Comparison of ENCODE assay signal across 8 cellular contexts in genomic region chr11:61797263-61797944, GRCh38. TPM values are rescaled to one million over a fixed set of nuclear protein-coding genes. Genes with fewer than 3 reads are reported as not detected.
DNase-seq lines count a peak whose midpoint lies in the region; ATAC-seq and TF ChIP-seq lines count a peak whose summit lies in the region.

No MANE protein-coding gene starts in this region.

- no peak overlapping the region for H3K4me3 Mint-ChIP-seq in T-helper 1 cell treated with Interleukin-12 subunit alpha and Interleukin-12 subunit beta and Interleukin-4 antibody, amounts not matched to agents 30 μg/mL and 1 μg/mL, for 36 hours

- H3K27me3 ChIP-seq in body of pancreas (no peaks in the 10 kb centered on the region), spleen (replicated peaks in 1 of 7) (no peaks in the 10 kb centered on the region)

- TF ChIP-seq CTCF in body of pancreas (IDR thresholded peaks at IDR 0.05) (peak; percentile 63 to 95 (median 87)), spleen (IDR thresholded peaks at IDR 0.05 in 8 of 11, conservative IDR thresholded peaks at IDR 0.05 in 3 of 11) (peak; percentile 77 to 93 (median 85))

- 10 to 15% methylated on average over 3 of the region's 3 CpGs for WGBS in body of pancreas, 2 donors
- 36 to 55% (median 51%) methylated on average over 3 of the region's 3 CpGs for WGBS in spleen, 5 donors

- H3K27ac Mint-ChIP-seq in T-helper 1 cell treated with Interleukin-12 subunit alpha and Interleukin-12 subunit beta and Interleukin-4 antibody, amounts not matched to agents 30 μg/mL and 1 μg/mL, for 36 hours, result peak overlapping the region; percentile 29

- peaks cover 31% of the 10 kb centered on the region for H3K36me3 Mint-ChIP-seq in T-helper 1 cell treated with Interleukin-12 subunit alpha and Interleukin-12 subunit beta and Interleukin-4 antibody, amounts not matched to agents 30 μg/mL and 1 μg/mL, for 36 hours (ENCODE audit: low read depth)

- ATAC-seq in body of pancreas (peak; percentile 43), GM21786 (IDR thresholded peaks at IDR 0.05; ENCODE audit: unreplicated experiment) (no peak), HG03442 (IDR thresholded peaks at IDR 0.05; ENCODE audit: unreplicated experiment) (no peak)

- H3K36me3 ChIP-seq in body of pancreas (replicated peaks in 1 of 2; ENCODE audit: insufficient read depth in 1 of 2, low read depth in 2 of 2) (peaks cover 0 to 5% of the 10 kb centered on the region in 2 donors), spleen (peaks cover 0 to 38% (median 8%) of the 10 kb centered on the region in 6 donors)

- H3K4me3 ChIP-seq in body of pancreas (no peak overlapping the region), spleen (no peak overlapping the region)

- H3K9me3 Mint-ChIP-seq in T-helper 1 cell treated with Interleukin-12 subunit alpha and Interleukin-12 subunit beta and Interleukin-4 antibody, amounts not matched to agents 30 μg/mL and 1 μg/mL, for 36 hours, result no peaks in the 10 kb centered on the region

- no peak overlapping the region for H3K27ac ChIP-seq in body of pancreas
- peak overlapping the region in 1 of 8 donors; percentile 18 for H3K27ac ChIP-seq in spleen

- peak; percentile 71 for DNase-seq in GM04504 (ENCODE audit: low read depth)
- peak; percentile 40 for DNase-seq in NCI-H1436 treated with DMSO at 0.1 percent for 48 hours (lab: John Stamatoyannopoulos, UW)
- peak; percentile 83 to 89 (median 87) for DNase-seq in body of pancreas
- peak; percentile 62 for DNase-seq in iPS-NIHi11 (ENCODE audit: low spot score)
- peak; percentile 76 for DNase-seq in spleen

- H3K9me3 ChIP-seq in body of pancreas, result no peaks in the 10 kb centered on the region
- no peaks in the 10 kb centered on the region for H3K9me3 ChIP-seq in spleen

- H3K27me3 Mint-ChIP-seq in T-helper 1 cell treated with Interleukin-12 subunit alpha and Interleukin-12 subunit beta and Interleukin-4 antibody, amounts not matched to agents 30 μg/mL and 1 μg/mL, for 36 hours (ENCODE audit: low read depth), result no peaks in the 10 kb centered on the region

- intact Hi-C loops in body of pancreas (cut with DNase I), result no loop called here
- intact Hi-C loops in spleen (cut with DNase I; ENCODE audit: low total_unique reads), result loop anchor here (5.0 to 10.0 kb wide), 3 partner anchors 97 to 310 kb away; partner anchors contain the start of gene FADS3

- H3K4me1 ChIP-seq in body of pancreas, result peaks cover 19% of the 10 kb centered on the region
- H3K4me1 ChIP-seq in spleen, result peaks cover 4 to 43% (median 20%) of the 10 kb centered on the region in 6 donors

- TF ChIP-seq POLR2A in body of pancreas (IDR thresholded peaks at IDR 0.05), result no peak
- no peak for TF ChIP-seq POLR2A in spleen (IDR thresholded peaks at IDR 0.05)

- H3K4me1 Mint-ChIP-seq in T-helper 1 cell treated with Interleukin-12 subunit alpha and Interleukin-12 subunit beta and Interleukin-4 antibody, amounts not matched to agents 30 μg/mL and 1 μg/mL, for 36 hours (ENCODE audit: low read depth), result peaks cover 34% of the 10 kb centered on the region

RNA-seq across cellular contexts. Expression of gene FEN1, which starts 4.7 kb away (rescaled TPM):
- total RNA-seq in body of pancreas (1 to 10 TPM; 2.6 to 3.4 TPM), spleen (10 to 100 TPM in 5 of 7 donors, 1 to 10 TPM in 2; 8.9 to 17.2 (median 14.8) TPM)
- 10 to 100 TPM in 2 of 3 donors, 1 to 10 TPM in 1; 7.3 to 16.7 (median 15.9) TPM for polyA plus RNA-seq in spleen

RNA-seq across cellular contexts. Expression of gene TMEM258, which starts 5.0 kb away (rescaled TPM):
- total RNA-seq in body of pancreas (10 to 100 TPM in 1 of 2 donors, 1 to 10 TPM in 1; 8.6 to 29.1 TPM), spleen (10 to 100 TPM; 52.4 to 85.2 (median 62.0) TPM)
- 100 to 1,000 TPM; 122 to 185 (median 125) TPM for polyA plus RNA-seq in spleen

RNA-seq across cellular contexts. Expression of gene FADS1, which starts 19.4 kb away (rescaled TPM):
- 1 to 10 TPM; 4.6 to 7.0 TPM for total RNA-seq in body of pancreas
- 10 to 100 TPM in 6 of 7 donors, 1 to 10 TPM in 1; 8.6 to 25.6 (median 12.9) TPM for total RNA-seq in spleen
- polyA plus RNA-seq in spleen, result 1 to 10 TPM; 2.2 to 6.7 (median 3.3) TPM

RNA-seq across cellular contexts. Expression of gene FADS2, which starts 30.7 kb away (rescaled TPM):
- total RNA-seq in body of pancreas, result 1 to 10 TPM; 2.0 to 4.4 TPM
- 10 to 100 TPM in 5 of 7 donors, 1 to 10 TPM in 2; 2.8 to 20.6 (median 11.1) TPM for total RNA-seq in spleen
- polyA plus RNA-seq in spleen, result 10 to 100 TPM in 2 of 3 donors, 1 to 10 TPM in 1; 5.5 to 16.8 (median 14.6) TPM

RNA-seq across cellular contexts. Expression of gene MYRF, which starts 45.0 kb away (rescaled TPM):
- total RNA-seq in body of pancreas (10 to 100 TPM; 33.2 to 47.5 TPM), spleen (1 to 10 TPM in 1 of 7 donors, under 1 TPM in 6; 0.32 to 1.5 (median 0.79) TPM)
- under 1 TPM; 0.15 to 0.50 (median 0.45) TPM for polyA plus RNA-seq in spleen
